Comparison of ENCODE assay signal across 8 cellular contexts in the genomic region with DNA sequence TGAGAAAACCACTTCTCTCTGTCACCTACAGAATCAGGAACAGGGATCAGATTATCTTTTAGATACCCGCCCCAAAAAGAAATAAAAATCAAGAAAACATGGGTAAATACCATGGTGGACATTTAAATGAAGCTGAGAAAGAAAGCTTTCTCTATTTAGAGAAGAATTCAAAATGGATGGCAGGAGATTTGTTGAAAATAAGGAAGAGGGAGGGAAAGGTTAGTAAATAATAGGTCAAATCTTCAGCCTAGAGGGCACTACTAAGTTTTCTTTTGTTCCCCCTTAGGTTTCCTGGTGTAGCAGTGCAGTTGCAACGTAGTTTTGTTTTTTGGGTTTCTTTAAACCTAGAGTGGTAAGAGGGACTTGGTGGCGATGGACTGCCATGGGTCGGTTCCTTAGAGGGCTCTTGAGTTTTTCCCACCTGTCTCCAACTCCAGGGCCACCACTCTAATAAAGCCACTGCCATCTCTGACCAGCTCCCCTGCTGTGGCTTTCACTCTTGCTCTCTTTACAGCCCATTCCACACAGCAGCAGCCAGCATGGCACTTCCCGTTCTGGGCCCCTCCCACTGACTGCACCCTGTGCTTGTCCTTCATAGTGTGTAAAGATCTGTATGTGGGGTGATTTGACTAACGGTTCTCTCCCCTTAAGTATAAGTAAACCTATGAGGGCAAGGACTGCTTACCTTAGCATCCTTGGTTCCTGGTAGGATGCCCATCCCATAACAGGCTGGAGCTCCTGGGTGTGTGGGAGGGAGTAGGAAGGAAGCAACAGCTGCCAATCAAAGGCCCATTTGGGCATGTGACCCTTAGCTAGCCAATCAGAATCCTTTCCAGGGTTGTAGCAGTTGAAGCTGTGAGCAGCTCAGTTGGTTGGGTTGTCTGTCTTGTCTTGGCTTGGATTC.
A peak's percentile ranks its signal among the peaks of the same experiment; 100 is the strongest.
DNase-seq lines count a peak whose midpoint lies in the region; ATAC-seq and TF ChIP-seq lines count a peak whose summit lies in the region.

No MANE protein-coding gene starts in this region.

- ATAC-seq in GM18511 (IDR thresholded peaks at IDR 0.05; ENCODE audit: unreplicated experiment), result peak; percentile 78
- ATAC-seq in GM21723 (IDR thresholded peaks at IDR 0.05; ENCODE audit: unreplicated experiment), result peak; percentile 77
- peak; percentile 58 to 64 for ATAC-seq in activated CD4-positive, CD25-positive, alpha-beta regulatory T cell treated with anti-CD3 and anti-CD28 coated beads, Interleukin-2, amount 50 U/mL, for 24 hours

- H2AFZ ChIP-seq in GM23248, result no peak overlapping the region

- H3K4me1 ChIP-seq in left ventricle myocardium inferior (peaks cover 7% of the 10 kb centered on the region), thymus (ENCODE audit: control insufficient read depth, insufficient read depth, low read length) (no peaks in the 10 kb centered on the region), GM23248 (ENCODE audit: insufficient read depth) (no peaks in the 10 kb centered on the region)

- H3K27ac ChIP-seq in left ventricle myocardium inferior (replicated peaks) (peak overlapping the region; percentile 16), thymus (ENCODE audit: low read depth) (no peak overlapping the region), GM23248 (no peak overlapping the region)

- no peaks in the 10 kb centered on the region for H3K27me3 ChIP-seq in left ventricle myocardium inferior (ENCODE audit: low read depth)
- H3K27me3 ChIP-seq in thymus (ENCODE audit: control insufficient read depth, insufficient read depth), result no peaks in the 10 kb centered on the region
- peaks cover 9% of the 10 kb centered on the region for H3K27me3 ChIP-seq in GM23248 (replicated peaks; ENCODE audit: insufficient read depth)

- H3K4me2 ChIP-seq in GM23248 (ENCODE audit: unreplicated experiment), result no peak overlapping the region

- no peaks in the 10 kb centered on the region for H3K79me2 ChIP-seq in GM23248 (ENCODE audit: insufficient read depth)

- no peak overlapping the region for H3K9ac ChIP-seq in GM23248

- intact Hi-C loops in left ventricle myocardium inferior (cut with micrococcal nuclease), result no loop called here

- no peak for TF ChIP-seq CTCF in left ventricle myocardium inferior (IDR thresholded peaks at IDR 0.05; ENCODE audit: borderline replicate concordance)

- H3K36me3 ChIP-seq in left ventricle myocardium inferior (no peaks in the 10 kb centered on the region), thymus (ENCODE audit: control insufficient read depth, insufficient read depth) (no peaks in the 10 kb centered on the region), GM23248 (ENCODE audit: low read depth) (no peaks in the 10 kb centered on the region)

- H3K9me3 ChIP-seq in left ventricle myocardium inferior (replicated peaks) (no peaks in the 10 kb centered on the region), thymus (ENCODE audit: control insufficient read depth) (peaks cover 1% of the 10 kb centered on the region), GM23248 (ENCODE audit: low read depth) (no peaks in the 10 kb centered on the region)

- H3F3A ChIP-seq in GM23248 (ENCODE audit: insufficient read depth), result no peaks in the 10 kb centered on the region

- H3K4me3 ChIP-seq in left ventricle myocardium inferior, result no peak overlapping the region
- peak overlapping the region; percentile 11 for H3K4me3 ChIP-seq in thymus (ENCODE audit: low read length)
- no peak overlapping the region for H3K4me3 ChIP-seq in GM23248

- in situ Hi-C loops in GM23248 (cut with MboI), result no loop called here

- no peaks in the 10 kb centered on the region for H3K9me2 ChIP-seq in GM23248 (ENCODE audit: insufficient read depth)

- DNase-seq in HT1080 (ENCODE audit: low read depth) (peak; percentile 44), left ventricle myocardium inferior (peak; percentile 40), activated gamma-delta T cell (lab: John Stamatoyannopoulos, UW) (no peak), GM23248 (no peak)

- H4K20me1 ChIP-seq in GM23248 (ENCODE audit: insufficient read depth), result no peaks in the 10 kb centered on the region

- WGBS in thymus, result 40% methylated on average over 6 of the region's 6 CpGs
- 71 to 72% methylated on average over 6 of the region's 6 CpGs for WGBS in GM23248 (ENCODE audit: low coverage in 1 of 2, low lambda C conversion rate in 2 of 2, missing lambda C conversion rate in 2 of 2), 2 experiments

Comparison
In these comparisons a context has a peak if more than half of its experiments do, and no peak if none do; other contexts are left out.
1. DNase-seq: peak in HT1080 (single experiment) and left ventricle myocardium inferior (single experiment); none in activated gamma-delta T cell (single experiment) and GM23248 (single experiment).
2. Peak in every context shown above with its lines, with median percentiles within 50 percentile points of each other: ATAC-seq.